Comparison of ENCODE assay signal across 9 cellular contexts in the genomic region with DNA sequence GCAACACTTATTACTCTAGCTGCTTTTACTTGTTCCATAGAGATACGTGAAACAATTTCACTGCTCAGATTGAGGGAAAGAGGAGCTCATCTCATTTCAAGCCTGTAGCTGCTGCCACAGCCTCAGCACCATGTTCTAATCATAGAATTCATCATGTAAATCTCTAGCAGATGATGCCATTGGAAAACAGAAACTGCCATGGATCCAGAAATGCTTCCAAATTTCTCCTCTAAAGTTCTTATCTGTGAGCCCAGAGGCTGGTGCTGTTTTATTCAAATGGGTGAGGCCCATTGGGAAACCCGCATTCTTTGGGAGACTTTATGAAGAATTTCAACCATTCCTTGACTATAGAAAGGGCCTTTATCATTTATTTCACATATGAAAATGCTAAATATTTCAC. TPM values are rescaled to one million over a fixed set of nuclear protein-coding genes. Genes with fewer than 3 reads are reported as not detected.
A peak's percentile ranks its signal among the peaks of the same experiment; 100 is the strongest.
DNase-seq lines count a peak whose midpoint lies in the region; ATAC-seq and TF ChIP-seq lines count a peak whose summit lies in the region.
"Had no signal": no experiment of that assay in that cellular context is flagged by ENCODE, and none has a peak within 500 bp of the region (broad histone marks: within the 10 kb centered on the region; RNA-seq: fewer than 3 reads in every experiment).

No MANE protein-coding gene starts in this region.

- DNase-seq in cardiac muscle cell (ENCODE audit: low read depth in 1 of 2, low spot score in 1 of 2) (peak in 1 of 2 donors; percentile 36), Right ventricle myocardium inferior (ENCODE audit: missing footprints) (no peak), adipocyte (ENCODE audit: low read depth) (peak; percentile 75), memory B cell (ENCODE audit: low spot score in 2 of 2) (no peak), upper lobe of left lung (no peak), dedifferentiated amniotic fluid mesenchymal stem cell (ENCODE audit: extremely low spot score) (no peak), pons (ENCODE audit: low spot score) (no peak), NCI-H2227 treated with DMSO at 0.1 percent for 48 hours (lab: John Stamatoyannopoulos, UW) (no peak)
- DNase-seq: DMS 273 treated with DMSO at 0.1 percent for 48 hours had no signal

- H3K4me3 Mint-ChIP-seq in memory B cell: peak overlapping the region; percentile 92

- no peak for ATAC-seq in Right ventricle myocardium inferior
- ATAC-seq in memory B cell (ENCODE audit: low read depth): no peak
- no peak for ATAC-seq in upper lobe of left lung (ENCODE audit: low FRiP score in 2 of 2)

- H3K27ac ChIP-seq in cardiac muscle cell (no peak overlapping the region), upper lobe of left lung (peak overlapping the region in 1 of 4 donors; percentile 98)

- H3K36me3 ChIP-seq in cardiac muscle cell (no peaks in the 10 kb centered on the region), adipocyte (ENCODE audit: control insufficient read depth, insufficient read depth, low read length, severe bottlenecking) (peaks cover 34% of the 10 kb centered on the region), upper lobe of left lung (no peaks in the 10 kb centered on the region)

- H3K4me1 Mint-ChIP-seq in memory B cell: peaks cover 47% of the 10 kb centered on the region

- H3K4me3 ChIP-seq in cardiac muscle cell (peak overlapping the region; percentile 90), adipocyte (ENCODE audit: low read length) (peak overlapping the region; percentile 86), upper lobe of left lung (peak overlapping the region; percentile 4 to 96 (median 93))

- no peak for TF ChIP-seq CTCF in cardiac muscle cell (IDR thresholded peaks at IDR 0.05; ENCODE audit: low read depth, low read length)
- no peak for TF ChIP-seq CTCF in upper lobe of left lung (IDR thresholded peaks at IDR 0.05)

- intact Hi-C loops in Right ventricle myocardium inferior (cut with DNase I): loop anchor here (2.0 kb wide), 1 partner anchor 161 kb away; no protein-coding TSS in a partner anchor

- H3K9me3 ChIP-seq in cardiac muscle cell (ENCODE audit: low read depth) (no peaks in the 10 kb centered on the region), adipocyte (ENCODE audit: control insufficient read depth, low read length) (no peaks in the 10 kb centered on the region), upper lobe of left lung (no peaks in the 10 kb centered on the region)

- H3K36me3 Mint-ChIP-seq in memory B cell: no peaks in the 10 kb centered on the region

- H3K9ac ChIP-seq in adipocyte (ENCODE audit: low read length): peak overlapping the region; percentile 97

- WGBS in upper lobe of left lung, 2 donors: 67 to 78% methylated on average over 2 of the region's 2 CpGs

- TF ChIP-seq POLR2A in upper lobe of left lung (IDR thresholded peaks at IDR 0.05): no peak

- H3K27me3 Mint-ChIP-seq in memory B cell: no peaks in the 10 kb centered on the region

- H3K27me3 ChIP-seq in cardiac muscle cell (no peaks in the 10 kb centered on the region), adipocyte (replicated peaks; ENCODE audit: control insufficient read depth, insufficient read depth, low read length) (no peaks in the 10 kb centered on the region), upper lobe of left lung (no peaks in the 10 kb centered on the region)

- H3K27ac Mint-ChIP-seq in memory B cell: peak overlapping the region; percentile 93

- H3K4me1 ChIP-seq in cardiac muscle cell (ENCODE audit: low read depth) (peaks cover 40% of the 10 kb centered on the region), adipocyte (ENCODE audit: control insufficient read depth, insufficient read depth, low read length) (peaks cover 28% of the 10 kb centered on the region), upper lobe of left lung (peaks cover 9 to 57% (median 43%) of the 10 kb centered on the region in 4 donors)

- H3K9me3 Mint-ChIP-seq in memory B cell: no peaks in the 10 kb centered on the region

- TF ChIP-seq EP300 in upper lobe of left lung (IDR thresholded peaks at IDR 0.05): no peak

RNA-seq across cellular contexts. Expression of a gene that starts 1.9 kb away (rescaled TPM):
- total RNA-seq in cardiac muscle cell (36.2 and 39.6 TPM in 2 replicates), Right ventricle myocardium inferior (91.3 TPM), upper lobe of left lung (10 to 100 TPM; 24.5 to 76.2 (median 43.2) TPM)
- polyA plus RNA-seq in cardiac muscle cell: 56.7 and 62.3 TPM in 2 replicates
